ENCODE assay signal across 29 cellular contexts in genomic region chr19:50030225-50030624, GRCh38.
"Had no signal": no experiment of that assay in that cellular context is flagged by ENCODE, and none has a peak within 500 bp of the region (broad histone marks: within the 10 kb centered on the region; RNA-seq: fewer than 3 reads in every experiment).

No MANE protein-coding gene starts in this region.

- H3K27ac Mint-ChIP-seq: activated CD4-positive, alpha-beta T cell treated with anti-CD3 and anti-CD28 coated beads for 36 hours; activated CD4-positive, alpha-beta T cell treated with anti-CD3 and anti-CD28 coated beads, Interleukin-2, amount 10 ng/mL, durations not matched to agents 7 days and 5 days; activated CD8-positive, alpha-beta T cell treated with anti-CD3 and anti-CD28 coated beads, Interleukin-2, amount 10 ng/mL, durations not matched to agents 7 days and 5 days; activated naive CD4-positive, alpha-beta T cell treated with anti-CD3 and anti-CD28 coated beads for 36 hours; activated naive CD8-positive, alpha-beta T cell treated with anti-CD3 and anti-CD28 coated beads for 36 hours; activated T-cell treated with anti-CD3 and anti-CD28 coated beads, Interleukin-2, amount 50 U/mL, for 24 hours; activated T-helper 2 cell treated with anti-CD3 and anti-CD28 coated beads, Interferon-gamma antibody, Interleukin-2, Interleukin-4, amounts not matched to agents 10 μg/mL and 5 μg/mL and 100 μg/mL, durations not matched to agents 14 hours and 24 hours and 36 hours had no signal

- H3K4me3 Mint-ChIP-seq: activated CD4-positive, alpha-beta T cell treated with anti-CD3 and anti-CD28 coated beads for 36 hours; activated CD4-positive, alpha-beta T cell treated with anti-CD3 and anti-CD28 coated beads, Interleukin-2, amount 10 ng/mL, durations not matched to agents 7 days and 5 days; activated CD8-positive, alpha-beta T cell treated with anti-CD3 and anti-CD28 coated beads, Interleukin-2, amount 10 ng/mL, durations not matched to agents 7 days and 5 days; activated naive CD4-positive, alpha-beta T cell treated with anti-CD3 and anti-CD28 coated beads for 36 hours; activated naive CD8-positive, alpha-beta T cell treated with anti-CD3 and anti-CD28 coated beads for 36 hours; activated T-cell treated with anti-CD3 and anti-CD28 coated beads, Interleukin-2, amount 50 U/mL, for 24 hours had no signal

- H3K27me3 ChIP-seq: brain microvascular endothelial cell had no signal

- ATAC-seq: activated CD4-positive, alpha-beta T cell treated with anti-CD3 and anti-CD28 coated beads for 36 hours; activated CD8-positive, alpha-beta T cell treated with anti-CD3 and anti-CD28 coated beads, Interleukin-2, amount 10 ng/mL, durations not matched to agents 7 days and 5 days had no signal

- DNase-seq: activated CD4-positive, alpha-beta T cell treated with anti-CD3 and anti-CD28 coated beads for 36 hours; activated CD4-positive, alpha-beta T cell treated with anti-CD3 and anti-CD28 coated beads, Interleukin-2, amount 10 ng/mL, durations not matched to agents 7 days and 5 days; activated CD4-positive, alpha-beta T cell treated with anti-CD3 and anti-CD28 coated beads, Interleukin-2, amount 50 U/mL, for 48 hours; activated CD8-positive, alpha-beta T cell treated with anti-CD3 and anti-CD28 coated beads, Interleukin-2, amount 10 ng/mL, durations not matched to agents 7 days and 5 days; activated gamma-delta T cell treated with Interleukin-2 at 50 U/mL for 16 hours; activated naive CD4-positive, alpha-beta T cell treated with anti-CD3 and anti-CD28 coated beads for 36 hours; activated naive CD8-positive, alpha-beta T cell treated with anti-CD3 and anti-CD28 coated beads for 36 hours; activated T-cell treated with anti-CD3 and anti-CD28 coated beads, Interleukin-2, amount 50 U/mL, for 24 hours; amniotic stem cell; aorta; brain microvascular endothelial cell; central memory CD4-positive, alpha-beta T cell; NCI-H1048; NCI-H1105 treated with DMSO at 0.1 percent for 48 hours; NCI-H1436; NCI-H1694 treated with DMSO at 0.1 percent for 48 hours; NCI-H2029; NCI-H345; NCI-H524 treated with DMSO at 0.1 percent for 48 hours; NCI-H748 treated with DMSO at 0.1 percent for 48 hours; NK-92 treated with Interleukin-12 subunit alpha and Interleukin-12 subunit beta, amount 100 ng/mL, for 24 hours; OCI-M1; Right ventricle myocardium superior; SW 1271; T-helper 1 cell; T-helper 2 cell; T-helper 9 cell; WERI-Rb-1 had no signal

- H3K27me3 Mint-ChIP-seq: activated CD4-positive, alpha-beta T cell treated with anti-CD3 and anti-CD28 coated beads for 36 hours; activated CD4-positive, alpha-beta T cell treated with anti-CD3 and anti-CD28 coated beads, Interleukin-2, amount 10 ng/mL, durations not matched to agents 7 days and 5 days; activated T-cell treated with anti-CD3 and anti-CD28 coated beads, Interleukin-2, amount 50 U/mL, for 24 hours had no signal

- H3K27ac ChIP-seq: brain microvascular endothelial cell, WERI-Rb-1 had no signal
